21 cellular contexts compared by ENCODE assay signal in genomic region chr1:31674626-31675025, GRCh38. TPM values are rescaled to one million over a fixed set of nuclear protein-coding genes. Genes with fewer than 3 reads are reported as not detected.
DNase-seq lines count a peak whose midpoint lies in the region; TF ChIP-seq lines count a peak whose summit lies in the region.
"Had no signal": no experiment of that assay in that cellular context is flagged by ENCODE, and none has a peak within 500 bp of the region (broad histone marks: within the 10 kb centered on the region; RNA-seq: fewer than 3 reads in every experiment).

No MANE protein-coding gene starts in this region.

- no peaks in the 10 kb centered on the region for H3K9me3 ChIP-seq in adrenal gland (replicated peaks in 1 of 3)
- H3K9me3 ChIP-seq: BLaER1 treated with 17β-estradiol and CSF1 and Interleukin-3, amounts not matched to agents 10 nM and 100 nM; upper lobe of right lung had no signal

- DNase-seq in H7 (peak; percentile 64), NCI-H226 (peak; percentile 73), epithelial cell of esophagus (ENCODE audit: low read depth) (peak; percentile 14), skeletal muscle cell (ENCODE audit: low read depth) (peak; percentile 55), retina (no peak), NOMO-1 treated with DMSO at 0.1 percent for 48 hours (lab: John Stamatoyannopoulos, UW; ENCODE audit: unreplicated experiment) (no peak), adrenal gland (no peak)
- DNase-seq in activated CD8-positive, alpha-beta memory T cell treated with anti-CD3 and anti-CD28 coated beads for 24 hours, result no peak
- DNase-seq: activated CD4-positive, alpha-beta T cell treated with anti-CD3 and anti-CD28 coated beads, Interleukin-2, amount 50 U/mL, for 4 hours; activated T-cell treated with anti-CD3 and anti-CD28 coated beads, Interleukin-2, amount 50 U/mL, for 4 hours; DND-41; effector CD4-positive, alpha-beta T cell; kidney; NCI-H1092 treated with DMSO at 0.1 percent for 48 hours; occipital lobe; small intestine; upper lobe of right lung had no signal

- H3K27me3 ChIP-seq in H7 (ENCODE audit: control insufficient read depth, insufficient read depth, low read length) (no peaks in the 10 kb centered on the region), adrenal gland (no peaks in the 10 kb centered on the region)
- H3K27me3 ChIP-seq: hepatocyte, upper lobe of right lung had no signal

- intact Hi-C loops in adrenal gland (cut with DNase I), result no loop called here

- 72 to 93% (median 84%) methylated on average over 7 to 8 of the region's 8 CpGs for WGBS in adrenal gland, 4 donors

- H3K36me3 ChIP-seq in H7 (replicated peaks; ENCODE audit: control insufficient read depth, insufficient read depth, low read length), result no peaks in the 10 kb centered on the region; the same call in 1 of the 2 replicates
- H3K36me3 ChIP-seq in adrenal gland (replicated peaks in 1 of 2), result no peaks in the 10 kb centered on the region
- H3K36me3 ChIP-seq: BLaER1 treated with 17β-estradiol and CSF1 and Interleukin-3, amounts not matched to agents 10 nM and 100 nM; upper lobe of right lung had no signal

- no peak for TF ChIP-seq CTCF in epithelial cell of esophagus (IDR thresholded peaks at IDR 0.05; ENCODE audit: insufficient read depth, low read depth, low read length, missing control alignments)
- TF ChIP-seq CTCF in adrenal gland (IDR thresholded peaks at IDR 0.05), result no peak

- no peak for TF ChIP-seq POLR2A in adrenal gland (IDR thresholded peaks at IDR 0.05)

- H3K27ac ChIP-seq in adrenal gland, result no peak overlapping the region
- H3K27ac ChIP-seq: BLaER1 treated with 17β-estradiol and CSF1 and Interleukin-3, amounts not matched to agents 10 nM and 100 nM; hepatocyte; upper lobe of right lung had no signal

- peaks cover 10% of the 10 kb centered on the region in 2 donors for H3K4me1 ChIP-seq in adrenal gland (replicated peaks in 1 of 2)

- H3K4me3 ChIP-seq in H7 (ENCODE audit: insufficient read depth, low read depth, low read length), result no peak overlapping the region
- H3K4me3 ChIP-seq in epithelial cell of esophagus (ENCODE audit: low read length), result no peak overlapping the region
- H3K4me3 ChIP-seq in skeletal muscle cell (ENCODE audit: low read depth, low read length), result no peak overlapping the region
- no peak overlapping the region for H3K4me3 ChIP-seq in adrenal gland
- H3K4me3 ChIP-seq: BLaER1 treated with 17β-estradiol and CSF1 and Interleukin-3, amounts not matched to agents 10 nM and 100 nM; hepatocyte; K562; upper lobe of right lung had no signal

RNA-seq across cellular contexts. Expression of gene COL16A1, which starts 29.2 kb away (rescaled TPM):
- 10.3 and 13.8 TPM in 2 replicates for total RNA-seq in H7 (2014; rRNA removed; shearing (Covaris generic))
- 10 to 100 TPM; 18.5 to 41.2 (median 26.9) TPM for total RNA-seq in adrenal gland
- 100 to 1,000 TPM in 1 of 3 donors, 10 to 100 TPM in 1, 1 to 10 TPM in 1; 6.1 to 129 (median 49.8) TPM for polyA plus RNA-seq in adrenal gland

RNA-seq across cellular contexts. Expression of gene PEF1, which starts 29.9 kb away (rescaled TPM):
- 95.7 and 129 TPM in 2 replicates for total RNA-seq in H7 (2014; rRNA removed; shearing (Covaris generic))
- total RNA-seq in adrenal gland, result 100 to 1,000 TPM in 2 of 8 donors, 10 to 100 TPM in 6; 71.1 to 132 (median 86.5) TPM
- polyA plus RNA-seq in adrenal gland, result 10 to 100 TPM; 58.2 to 87.1 (median 68.9) TPM

RNA-seq across cellular contexts. Expression of gene HCRTR1, which starts 57.1 kb away (rescaled TPM):
- total RNA-seq in H7 (2014; rRNA removed; shearing (Covaris generic)), result not detected in 2 replicates
- total RNA-seq in adrenal gland, result 1 to 10 TPM in 2 of 8 donors, under 1 TPM in 1, not detected in 5; 0.98 to 2.8 (median 1.7) TPM
- 1 to 10 TPM in 1 of 3 donors, under 1 TPM in 2; 0.18 to 3.5 (median 0.67) TPM for polyA plus RNA-seq in adrenal gland
- total RNA-seq: activated T-cell treated with anti-CD3 and anti-CD28 coated beads, Interleukin-2, amount 50 U/mL, for 4 hours; fibroblast of lung; hepatocyte; K562; upper lobe of right lung had no signal
- polyA plus RNA-seq: fibroblast of lung, hepatocyte, K562 had no signal

Comparison
In these comparisons a context has a peak if more than half of its experiments do, and no peak if none do; other contexts are left out.
1. DNase-seq: peak in H7 (single experiment), NCI-H226 (single experiment), epithelial cell of esophagus (single experiment) and skeletal muscle cell (single experiment); none in retina (single experiment), NOMO-1 treated with DMSO at 0.1 percent for 48 hours (single experiment), activated CD8-positive, alpha-beta memory T cell treated with anti-CD3 and anti-CD28 coated beads for 24 hours (single experiment) and adrenal gland (0 of 7).